In genomic region chr9:127608104-127608966, GRCh38 we compare ENCODE assay signal across 8 cellular contexts. TPM values are rescaled to one million over a fixed set of nuclear protein-coding genes. Genes with fewer than 3 reads are reported as not detected.
DNase-seq lines count a peak whose midpoint lies in the region; ATAC-seq and TF ChIP-seq lines count a peak whose summit lies in the region.

No MANE protein-coding gene starts in this region.

- TF ChIP-seq CTCF in DND-41 (IDR thresholded peaks at IDR 0.05; ENCODE audit: borderline replicate concordance, extremely low read depth, low read length, poor library complexity, severe bottlenecking): no peak
- no peak for TF ChIP-seq CTCF in heart left ventricle (IDR thresholded peaks at IDR 0.05)
- no peak for TF ChIP-seq CTCF in tibial nerve (IDR thresholded peaks at IDR 0.05)

- H2BK12ac ChIP-seq in trophoblast cell (ENCODE audit: low read length): no peak overlapping the region

- H3K79me2 ChIP-seq in DND-41 (ENCODE audit: insufficient read depth, low read length) (no peaks in the 10 kb centered on the region), trophoblast cell (ENCODE audit: control insufficient read depth, insufficient read depth, low read length, poor library complexity) (peaks cover 4% of the 10 kb centered on the region)

- H3K4ac ChIP-seq in trophoblast cell (ENCODE audit: low read depth, low read length): no peak overlapping the region

- no peak overlapping the region for H2BK5ac ChIP-seq in trophoblast cell (ENCODE audit: low read depth, low read length, poor library complexity)

- no peak overlapping the region for H3K18ac ChIP-seq in trophoblast cell (ENCODE audit: low read length)

- H3K14ac ChIP-seq in trophoblast cell (ENCODE audit: low read length): no peak overlapping the region

- DNase-seq in DND-41 (peak; percentile 70), NCI-H1105 (lab: John Stamatoyannopoulos, UW) (peak; percentile 95), SKM-1 treated with dmso at 0.1 percent for 144 hours (lab: John Stamatoyannopoulos, UW; ENCODE audit: unreplicated experiment) (peak; percentile 57), heart left ventricle (peak; percentile 79 to 88 (median 81)), trophoblast cell (peak; percentile 91 to 92), tibial nerve (ENCODE audit: low spot score in 2 of 2) (peak in 1 of 2 donors; percentile 34)
- peak; percentile 84 for DNase-seq in activated naive CD8-positive, alpha-beta T cell treated with anti-CD3 and anti-CD28 coated beads for 36 hours

- peaks cover 39% of the 10 kb centered on the region for H3K4me1 ChIP-seq in DND-41 (ENCODE audit: insufficient read depth, low read length)
- peaks cover 0 to 35% (median 19%) of the 10 kb centered on the region in 12 donors for H3K4me1 ChIP-seq in heart left ventricle
- H3K4me1 ChIP-seq in trophoblast cell (ENCODE audit: control insufficient read depth in 1 of 2, insufficient read depth in 2 of 2, low read length in 2 of 2): peaks cover 9 to 13% of the 10 kb centered on the region in 2 experiments
- H3K4me1 ChIP-seq in tibial nerve: peaks cover 0 to 24% (median 9%) of the 10 kb centered on the region in 4 donors

- TF ChIP-seq POLR2A in heart left ventricle (IDR thresholded peaks at IDR 0.05) (no peak), tibial nerve (IDR thresholded peaks at IDR 0.05) (no peak)

- H3K23ac ChIP-seq in trophoblast cell (ENCODE audit: low read length): no peak overlapping the region

- intact Hi-C loops in heart left ventricle (cut with DNase I): loop anchor here in 3 of 10 donors (5.0 to 10.0 kb wide), 3 partner anchors 46 to 124 kb away; partner anchors contain the start of genes PTRH1 (in 1 of the 3) and TTC16 (in 1 of the 3)

- H3K9me3 Mint-ChIP-seq in activated naive CD8-positive, alpha-beta T cell treated with anti-CD3 and anti-CD28 coated beads for 36 hours: no peaks in the 10 kb centered on the region

- peaks cover 20% of the 10 kb centered on the region for H3K4me1 Mint-ChIP-seq in activated naive CD8-positive, alpha-beta T cell treated with anti-CD3 and anti-CD28 coated beads for 36 hours

- peaks cover 9% of the 10 kb centered on the region for H3K79me1 ChIP-seq in trophoblast cell (ENCODE audit: low read length)

- 0 out of 2 replicates have a peak overlapping the region, but pooled peaks have one; percentile 6 for H3K27ac ChIP-seq in DND-41 (ENCODE audit: low read length)
- peak overlapping the region in 11 of 12 donors; percentile 19 to 84 (median 72) for H3K27ac ChIP-seq in heart left ventricle
- no peak overlapping the region for H3K27ac ChIP-seq in trophoblast cell (ENCODE audit: low read depth, low read length)
- peak overlapping the region in 2 of 4 donors; percentile 37 to 71 for H3K27ac ChIP-seq in tibial nerve

- ATAC-seq in DND-41 (ENCODE audit: insufficient read depth, low read depth): peak; percentile 63
- ATAC-seq in heart left ventricle: peak; percentile 65 to 70 (median 68)
- no peak for ATAC-seq in GM18517 (IDR thresholded peaks at IDR 0.05; ENCODE audit: unreplicated experiment)

- H3K36me3 Mint-ChIP-seq in activated naive CD8-positive, alpha-beta T cell treated with anti-CD3 and anti-CD28 coated beads for 36 hours: no peaks in the 10 kb centered on the region

- H3K4me3 ChIP-seq in DND-41 (ENCODE audit: low read depth in 1 of 2, low read length in 2 of 2) (peak overlapping the region in 1 of 2 experiments; percentile 58; a peak in 3 of 4 replicates), heart left ventricle (peak overlapping the region in 11 of 12 donors; percentile 9 to 58 (median 47)), trophoblast cell (ENCODE audit: low read depth, low read length) (peak overlapping the region; percentile 51), tibial nerve (peak overlapping the region; percentile 16 to 48 (median 32))

- H4K8ac ChIP-seq in trophoblast cell (ENCODE audit: low read depth, low read length): peak overlapping the region; percentile 51

- peak in 1 of 2 donors; percentile 56 for TF ChIP-seq EP300 in tibial nerve (IDR thresholded peaks at IDR 0.05)

- peaks cover 17% of the 10 kb centered on the region for H3K27me3 Mint-ChIP-seq in activated naive CD8-positive, alpha-beta T cell treated with anti-CD3 and anti-CD28 coated beads for 36 hours

- peak overlapping the region; percentile 65 for H2AFZ ChIP-seq in DND-41 (ENCODE audit: low read depth, low read length)
- H2AFZ ChIP-seq in trophoblast cell (ENCODE audit: insufficient read depth, low read length, poor library complexity): peak overlapping the region; percentile 73

- no peak overlapping the region for H2AK5ac ChIP-seq in trophoblast cell (ENCODE audit: low read length)

- H4K12ac ChIP-seq in trophoblast cell (ENCODE audit: low read depth, low read length): no peak overlapping the region

- peak overlapping the region; percentile 92 for H3K4me2 ChIP-seq in DND-41 (ENCODE audit: insufficient read depth, low read length)
- H3K4me2 ChIP-seq in trophoblast cell (ENCODE audit: low read length): peak overlapping the region; percentile 58

- peaks cover 3% of the 10 kb centered on the region; the same call in 1 of the 2 replicates for H4K20me1 ChIP-seq in DND-41 (ENCODE audit: insufficient read depth, low read length)

- H4K91ac ChIP-seq in trophoblast cell (ENCODE audit: low read depth, low read length): no peak overlapping the region

- peak overlapping the region; percentile 81 for H3K4me3 Mint-ChIP-seq in activated naive CD8-positive, alpha-beta T cell treated with anti-CD3 and anti-CD28 coated beads for 36 hours

- H3K27me3 ChIP-seq in DND-41 (ENCODE audit: insufficient read depth, low read length, poor library complexity): peaks cover 42% of the 10 kb centered on the region
- H3K27me3 ChIP-seq in heart left ventricle: peaks cover 0 to 5% (median 0%) of the 10 kb centered on the region in 9 donors
- no peaks in the 10 kb centered on the region for H3K27me3 ChIP-seq in trophoblast cell (ENCODE audit: insufficient read depth, low read length)
- H3K27me3 ChIP-seq in tibial nerve: no peaks in the 10 kb centered on the region

- H3K9ac ChIP-seq in DND-41 (ENCODE audit: low read depth, low read length) (peak overlapping the region; percentile 36), trophoblast cell (ENCODE audit: low read length) (no peak overlapping the region)

- H2BK120ac ChIP-seq in trophoblast cell (ENCODE audit: insufficient read depth, low read length, poor library complexity): no peak overlapping the region

- 2 to 4% (median 3%) methylated on average over 45 to 55 of the region's 55 CpGs for WGBS in heart left ventricle, 4 donors
- WGBS in trophoblast cell (ENCODE audit: extremely low coverage, insufficient coverage, insufficient read length): no CpG with 5 or more reads among the region's 55 CpGs
- WGBS in tibial nerve, 2 donors: 4% methylated on average over 28 to 53 of the region's 55 CpGs

- peak overlapping the region; percentile 71 for H3K27ac Mint-ChIP-seq in activated naive CD8-positive, alpha-beta T cell treated with anti-CD3 and anti-CD28 coated beads for 36 hours

- no peaks in the 10 kb centered on the region for H3K9me3 ChIP-seq in DND-41 (ENCODE audit: insufficient read depth, low read length, severe bottlenecking)
- H3K9me3 ChIP-seq in heart left ventricle: no peaks in the 10 kb centered on the region
- no peaks in the 10 kb centered on the region for H3K9me3 ChIP-seq in trophoblast cell (ENCODE audit: insufficient read depth, low read depth, low read length)
- no peaks in the 10 kb centered on the region for H3K9me3 ChIP-seq in tibial nerve

- H3K36me3 ChIP-seq in DND-41 (ENCODE audit: insufficient read depth, low read length) (no peaks in the 10 kb centered on the region), heart left ventricle (no peaks in the 10 kb centered on the region), trophoblast cell (ENCODE audit: control insufficient read depth in 1 of 2, insufficient read depth in 2 of 2, low read length in 2 of 2) (no peaks in the 10 kb centered on the region), tibial nerve (no peaks in the 10 kb centered on the region)

RNA-seq across cellular contexts. Expression of gene STXBP1, which starts 3.7 kb away (rescaled TPM):
- 10 to 100 TPM; 18.8 to 19.9 TPM for total RNA-seq in activated naive CD8-positive, alpha-beta T cell treated with anti-CD3 and anti-CD28 coated beads for 36 hours
- total RNA-seq in heart left ventricle (100 to 1,000 TPM in 1 of 9 donors, 10 to 100 TPM in 8; 35.9 to 102 (median 50.2) TPM), tibial nerve (100 to 1,000 TPM in 3 of 4 donors, 10 to 100 TPM in 1; 96.3 to 142 (median 105) TPM)
- polyA plus RNA-seq in heart left ventricle: 10 to 100 TPM; 14.0 to 23.7 TPM
- 79.8 and 92.5 TPM in 2 replicates for polyA plus RNA-seq in trophoblast cell (2013)
